11 cellular contexts compared by ENCODE assay signal in genomic region chr22:42645341-42645937, GRCh38. TPM values are rescaled to one million over a fixed set of nuclear protein-coding genes. Genes with fewer than 3 reads are reported as not detected.
DNase-seq lines count a peak whose midpoint lies in the region; ATAC-seq lines count a peak whose summit lies in the region.
"Had no signal": no experiment of that assay in that cellular context is flagged by ENCODE, and none has a peak within 500 bp of the region (broad histone marks: within the 10 kb centered on the region; RNA-seq: fewer than 3 reads in every experiment).

No MANE protein-coding gene starts in this region.

- no peak overlapping the region for H2AFZ ChIP-seq in Karpas-422 (ENCODE audit: low read length)

- peak overlapping the region; percentile 77 for H3K27ac Mint-ChIP-seq in memory B cell

- H3K27me3 Mint-ChIP-seq in memory B cell = no peaks in the 10 kb centered on the region

- no peak overlapping the region for H3K4me3 ChIP-seq in Karpas-422 (ENCODE audit: low read length)

- no peak overlapping the region for H3K27ac ChIP-seq in Karpas-422 (ENCODE audit: low read length)
- peak overlapping the region; percentile 94 for H3K27ac ChIP-seq in cingulate gyrus (ENCODE audit: low read depth, low read length)
- H3K27ac ChIP-seq in temporal lobe (ENCODE audit: low read depth, low read length) = peak overlapping the region; percentile 65

- no peaks in the 10 kb centered on the region for H3K9me3 Mint-ChIP-seq in memory B cell

- H3K36me3 Mint-ChIP-seq in memory B cell = peaks cover 2% of the 10 kb centered on the region

- H3K9ac ChIP-seq in Karpas-422 (ENCODE audit: low read length) = no peak overlapping the region

- no peaks in the 10 kb centered on the region for H3K9me2 ChIP-seq in Karpas-422 (replicated peaks; ENCODE audit: insufficient read depth, low read length)

- H3K4me3 Mint-ChIP-seq in memory B cell = no peak overlapping the region

- peak overlapping the region; percentile 1 for H3K4me2 ChIP-seq in Karpas-422 (ENCODE audit: low read depth, low read length, poor library complexity, severe bottlenecking)

- H3K4me1 ChIP-seq in Karpas-422 (ENCODE audit: low read length) = peaks cover 38% of the 10 kb centered on the region

- H3K4me1 Mint-ChIP-seq in memory B cell = peaks cover 37% of the 10 kb centered on the region

- no peaks in the 10 kb centered on the region for H3K36me3 ChIP-seq in Karpas-422 (ENCODE audit: insufficient read depth, low read length)

- no peak for DNase-seq in Karpas-422
- no peak for DNase-seq in memory B cell (ENCODE audit: low spot score in 2 of 2)
- no peak for DNase-seq in NAMALWA (ENCODE audit: low spot score)
- no peak for DNase-seq in activated CD8-positive, alpha-beta memory T cell treated with anti-CD3 and anti-CD28 coated beads, Interleukin-2, amount 50 U/mL, for 48 hours
- no peak for DNase-seq in HuH-7.5 (ENCODE audit: low spot score)
- DNase-seq: activated naive CD4-positive, alpha-beta T cell had no signal

- H3K27me3 ChIP-seq in Karpas-422 (ENCODE audit: low read length) = no peaks in the 10 kb centered on the region

- ATAC-seq in memory B cell (ENCODE audit: low read depth) (no peak), GM21515 (IDR thresholded peaks at IDR 0.05; ENCODE audit: unreplicated experiment) (no peak)
- ATAC-seq: HCT116, SK-N-SH treated with all-trans-retinoic acid at 6 μM for 48 hours had no signal

- no peaks in the 10 kb centered on the region for H3K9me3 ChIP-seq in Karpas-422 (ENCODE audit: low read length)

- H3K79me2 ChIP-seq in Karpas-422 (ENCODE audit: low read length) = peaks cover 76% of the 10 kb centered on the region

- H4K20me1 ChIP-seq in Karpas-422 (ENCODE audit: insufficient read depth, low read depth, low read length) = peaks cover 9% of the 10 kb centered on the region; the same call in 1 of the 2 replicates

RNA-seq across cellular contexts. Expression of gene CYB5R3, which starts 3.8 kb away (rescaled TPM):
- 27.5 and 30.1 TPM in 2 replicates for total RNA-seq in Karpas-422 (2014; rRNA removed; shearing (Covaris generic); ENCODE audit: low replicate concordance)
- total RNA-seq in temporal lobe = 15.5 TPM

RNA-seq across cellular contexts. Expression of gene ATP5MGL, which starts 5.0 kb away (rescaled TPM):
- total RNA-seq in Karpas-422 (2014; rRNA removed; shearing (Covaris generic); ENCODE audit: low replicate concordance) = not detected in 2 replicates
- 0.49 TPM for total RNA-seq in temporal lobe

RNA-seq across cellular contexts. Expression of gene POLDIP3, which starts 30.8 kb away (rescaled TPM):
- total RNA-seq in Karpas-422 (2014; rRNA removed; shearing (Covaris generic); ENCODE audit: low replicate concordance) = 28.7 and 39.2 TPM in 2 replicates
- total RNA-seq in temporal lobe = 28.5 TPM
